16 cellular contexts compared by ENCODE assay signal in the genomic region with DNA sequence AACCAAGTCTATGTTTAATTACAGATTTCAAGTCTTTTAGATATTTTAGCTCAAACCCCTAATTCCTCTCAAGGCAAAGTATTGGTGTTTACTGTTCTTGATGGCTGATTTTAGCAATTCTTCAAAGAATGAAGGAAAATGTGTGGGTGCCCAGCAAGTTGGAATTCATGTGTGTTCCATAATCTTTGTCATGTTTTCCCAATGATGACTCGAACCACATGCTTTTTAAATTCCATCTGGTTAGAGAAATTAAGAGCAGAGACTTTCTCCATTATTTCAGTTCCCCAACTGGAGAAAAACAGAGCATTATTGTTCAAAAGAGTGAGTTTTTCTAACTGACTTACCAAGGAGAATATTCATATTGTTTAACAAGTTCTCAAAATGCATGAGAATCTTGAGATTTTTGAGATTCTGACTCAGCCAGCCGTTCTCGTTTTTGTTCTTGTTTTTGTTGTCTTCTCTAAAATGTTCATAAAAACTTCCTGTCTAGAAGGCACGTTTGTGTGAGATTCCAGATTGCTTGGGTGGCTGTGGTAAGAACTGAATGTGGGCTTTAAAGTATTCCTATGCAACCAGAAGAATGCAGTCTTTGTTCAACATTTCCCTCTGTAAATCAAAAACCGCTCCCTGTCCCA.
A peak's percentile ranks its signal among the peaks of the same experiment; 100 is the strongest.
DNase-seq lines count a peak whose midpoint lies in the region; ATAC-seq, FAIRE-seq and TF ChIP-seq lines count a peak whose summit lies in the region.
"Had no signal": no experiment of that assay in that cellular context is flagged by ENCODE, and none has a peak within 500 bp of the region (broad histone marks: within the 10 kb centered on the region; RNA-seq: fewer than 3 reads in every experiment).

No MANE protein-coding gene starts in this region.

- CTCF ChIA-PET in H1 (lab: Charles Lee; ENCODE audit: partially characterized antibody): interaction anchor here (1.1 kb wide), 1 partner anchor 12 kb away, joined by 3 read pairs; no protein-coding TSS in a partner anchor

- H2BK12ac ChIP-seq in H1 (ENCODE audit: low read depth, low read length): no peak overlapping the region

- no peak overlapping the region for H3K56ac ChIP-seq in H1 (replicated peaks; ENCODE audit: insufficient read length, low read depth, low read length)

- H3K23ac ChIP-seq in H1 (ENCODE audit: insufficient read length): no peak overlapping the region

- H3K4ac ChIP-seq in H1 (replicated peaks; ENCODE audit: insufficient read length, low read depth, low read length): no peak overlapping the region

- H3K36me3 ChIP-seq in H1 (ENCODE audit: control insufficient read depth in 2 of 4, insufficient read depth in 4 of 4, low read length in 3 of 4) (no peaks in the 10 kb centered on the region), body of pancreas (replicated peaks in 1 of 2; ENCODE audit: insufficient read depth in 1 of 2, low read depth in 2 of 2) (no peaks in the 10 kb centered on the region)
- H3K36me3 ChIP-seq: ascending aorta, upper lobe of right lung had no signal

- H3K4me3 ChIP-seq in AG09309 (ENCODE audit: control insufficient read depth, low read depth, low read length) (no peak overlapping the region), H1 (ENCODE audit: extremely low read depth in 1 of 4, insufficient read depth in 2 of 4, low read depth in 3 of 4, low read length in 4 of 4) (no peak overlapping the region), body of pancreas (no peak overlapping the region), right cardiac atrium (ENCODE audit: low read length) (no peak overlapping the region)
- H3K4me3 ChIP-seq: ascending aorta, upper lobe of right lung had no signal

- no peaks in the 10 kb centered on the region for H3K4me1 ChIP-seq in H1 (replicated peaks in 1 of 4; ENCODE audit: control insufficient read depth in 3 of 4, insufficient read depth in 4 of 4, low read length in 3 of 4)
- no peaks in the 10 kb centered on the region for H3K4me1 ChIP-seq in body of pancreas
- H3K4me1 ChIP-seq in right cardiac atrium (ENCODE audit: control insufficient read depth, insufficient read depth, low read length): no peaks in the 10 kb centered on the region
- H3K4me1 ChIP-seq: upper lobe of right lung had no signal

- H2BK120ac ChIP-seq in H1 (replicated peaks; ENCODE audit: low read depth, low read length): no peak overlapping the region

- H2AK5ac ChIP-seq in H1 (ENCODE audit: low read depth, low read length): no peak overlapping the region

- H3K36me3 Mint-ChIP-seq in neural crest cell (ENCODE audit: low read depth): no peaks in the 10 kb centered on the region
- H3K36me3 Mint-ChIP-seq: memory B cell had no signal

- peak; percentile 13 for FAIRE-seq in H1 (lab: Jason Lieb, UNC)
- FAIRE-seq: endothelial cell of umbilical vein, GM12891 had no signal

- H4K20me1 ChIP-seq in H1 (replicated peaks in 1 of 2; ENCODE audit: control insufficient read depth in 1 of 2, insufficient read depth in 2 of 2, low read length in 2 of 2): no peaks in the 10 kb centered on the region

- no peaks in the 10 kb centered on the region for H3K23me2 ChIP-seq in H1 (ENCODE audit: low read depth, low read length)

- H3K9me3 Mint-ChIP-seq in neural crest cell: peaks cover 6% of the 10 kb centered on the region

- POLR2A ChIA-PET in H1 (lab: Charles Lee; ENCODE audit: partially characterized antibody): no interaction called here

- no peak for TF ChIP-seq EP300 in H1 (IDR thresholded peaks at IDR 0.05; ENCODE audit: borderline replicate concordance in 1 of 2, low read depth in 2 of 2, low read length in 2 of 2)

- no peak overlapping the region for H3K14ac ChIP-seq in H1 (ENCODE audit: insufficient read length)

- H3K79me2 ChIP-seq in H1 (ENCODE audit: control insufficient read depth in 1 of 2, insufficient read depth in 2 of 2, low read length in 2 of 2): no peaks in the 10 kb centered on the region

- no peak for TF ChIP-seq POLR2A in H1 (IDR thresholded peaks at IDR 0.05; ENCODE audit: control extremely low read depth in 1 of 2, low read depth in 2 of 2, low read length in 2 of 2)
- no peak for TF ChIP-seq POLR2A in body of pancreas (IDR thresholded peaks at IDR 0.05)

- H3K18ac ChIP-seq in H1 (ENCODE audit: extremely low read depth, low read length): no peak overlapping the region

- no peak overlapping the region for H4K5ac ChIP-seq in H1 (ENCODE audit: insufficient read length, low read depth, low read length)

- H2BK5ac ChIP-seq in H1 (ENCODE audit: low read depth, low read length): no peak overlapping the region

- H3K4me1 Mint-ChIP-seq in neural crest cell: peaks cover 39% of the 10 kb centered on the region
- H3K4me1 Mint-ChIP-seq: memory B cell had no signal

- H3K9ac ChIP-seq in H1 (replicated peaks in 1 of 4; ENCODE audit: extremely low read depth in 1 of 4, low read depth in 3 of 4, low read length in 3 of 4): no peak overlapping the region

- no peak overlapping the region for H3K27ac ChIP-seq in H1 (ENCODE audit: low read depth, low read length)
- H3K27ac ChIP-seq in body of pancreas: no peak overlapping the region
- H3K27ac ChIP-seq in right cardiac atrium (ENCODE audit: low read length): no peak overlapping the region
- H3K27ac ChIP-seq: ascending aorta, upper lobe of right lung had no signal

- H3K27ac Mint-ChIP-seq in neural crest cell (ENCODE audit: unreplicated experiment): peak overlapping the region; percentile 48
- H3K27ac Mint-ChIP-seq: memory B cell had no signal

- H3K9me3 ChIP-seq in H1 (ENCODE audit: insufficient read depth in 2 of 2, low read depth in 1 of 2, low read length in 1 of 2) (no peaks in the 10 kb centered on the region), body of pancreas (no peaks in the 10 kb centered on the region), right cardiac atrium (ENCODE audit: control insufficient read depth, low read length) (no peaks in the 10 kb centered on the region)
- H3K9me3 ChIP-seq: ascending aorta, upper lobe of right lung had no signal

- H3K27me3 Mint-ChIP-seq in neural crest cell (ENCODE audit: low read depth): no peaks in the 10 kb centered on the region
- H3K27me3 Mint-ChIP-seq: memory B cell had no signal

- no peak for ATAC-seq in HG02678 (IDR thresholded peaks at IDR 0.05; ENCODE audit: unreplicated experiment)
- no peak for ATAC-seq in HG03442 (IDR thresholded peaks at IDR 0.05; ENCODE audit: unreplicated experiment)
- no peak for ATAC-seq in body of pancreas
- ATAC-seq in right cardiac atrium: no peak
- ATAC-seq: upper lobe of right lung had no signal

- TF ChIP-seq RAD21 in H1 (IDR thresholded peaks at IDR 0.05 in 1 of 2, conservative IDR thresholded peaks at IDR 0.05 in 1 of 2; ENCODE audit: low read depth in 2 of 2, low read length in 2 of 2): no peak

- H3K4me3 Mint-ChIP-seq in neural crest cell: peak overlapping the region; percentile 7
- H3K4me3 Mint-ChIP-seq: memory B cell had no signal

- no peak overlapping the region for H3K4me2 ChIP-seq in H1 (ENCODE audit: insufficient read depth in 1 of 2, low read depth in 2 of 2, low read length in 2 of 2)

- 94% methylated on average over 5 of the region's 5 CpGs; no CpG with 5 or more reads in 1 of the 2 experiments for WGBS in H1 (ENCODE audit: extremely low coverage in 1 of 2, insufficient coverage in 1 of 2, insufficient read length in 1 of 2, insufficient replicate concordance in 2 of 2, low coverage in 1 of 2, low lambda C conversion rate in 2 of 2, missing lambda C conversion rate in 1 of 2), 2 experiments
- 34 to 47% methylated on average over 5 of the region's 5 CpGs for WGBS in body of pancreas, 2 donors
- 53% methylated on average over 5 of the region's 5 CpGs for WGBS in right cardiac atrium

- H2BK15ac ChIP-seq in H1 (ENCODE audit: low read length): no peak overlapping the region

- no peak overlapping the region for H4K91ac ChIP-seq in H1 (replicated peaks; ENCODE audit: insufficient read length, low read length)

- H3K79me1 ChIP-seq in H1 (ENCODE audit: low read depth, low read length): no peaks in the 10 kb centered on the region

- TF ChIP-seq CTCF in AG09309 (IDR thresholded peaks at IDR 0.05; ENCODE audit: control insufficient read depth, insufficient read depth, low read depth, low read length, missing control alignments) (no peak), H1 (IDR thresholded peaks at IDR 0.05; ENCODE audit: control extremely low read depth in 1 of 3, insufficient read depth in 1 of 3, low read depth in 1 of 3, low read length in 3 of 3) (no peak), neural crest cell (conservative IDR thresholded peaks at IDR 0.05) (no peak), body of pancreas (IDR thresholded peaks at IDR 0.05) (no peak)

- H2AFZ ChIP-seq in H1 (ENCODE audit: low read length): no peak overlapping the region

- no peak overlapping the region for H4K8ac ChIP-seq in H1 (ENCODE audit: extremely low read depth, insufficient read depth, low read length)

- H3K27me3 ChIP-seq in H1 (replicated peaks in 1 of 4; ENCODE audit: control insufficient read depth in 3 of 4, extremely low read depth in 1 of 4, insufficient read depth in 3 of 4, low read length in 3 of 4) (no peaks in the 10 kb centered on the region), body of pancreas (no peaks in the 10 kb centered on the region), right cardiac atrium (ENCODE audit: control insufficient read depth, insufficient read depth) (no peaks in the 10 kb centered on the region)
- H3K27me3 ChIP-seq: ascending aorta, upper lobe of right lung had no signal

- no peak overlapping the region for H2BK20ac ChIP-seq in H1 (ENCODE audit: low read length)

- intact Hi-C loops in body of pancreas (cut with DNase I): no loop called here
- intact Hi-C loops in right cardiac atrium (cut with DNase I): no loop called here

- DNase-seq in AG09309 (ENCODE audit: low read depth) (peak; percentile 67), M059J (ENCODE audit: low read depth) (peak; percentile 73), H1 (ENCODE audit: low read depth in 1 of 2, low spot score in 2 of 2) (no peak), neural crest cell (ENCODE audit: low read depth, low spot score) (no peak), body of pancreas (no peak), right cardiac atrium (no peak)
- DNase-seq: activated CD4-positive, alpha-beta T cell treated with anti-CD3 and anti-CD28 coated beads for 4 hours; Karpas-422; posterior cingulate gyrus; upper lobe of right lung had no signal

TF ChIP-seq in H1, 55 proteins besides CTCF, POLR2A, EP300 and RAD21 (continues in another document):
- TF ChIP-seq TBP (IDR thresholded peaks at IDR 0.05; ENCODE audit: low read depth, low read length) (no peak), JUN (IDR thresholded peaks at IDR 0.05; ENCODE audit: low read depth, low read length) (no peak)

Comparison
In these comparisons a context has a peak if more than half of its experiments do, and no peak if none do; other contexts are left out.
1. DNase-seq: peak in AG09309 (single experiment) and M059J (single experiment); none in H1 (0 of 2), neural crest cell (single experiment), body of pancreas (0 of 4) and right cardiac atrium (0 of 3).